ENCODE assay signal across 18 cellular contexts in the genomic region with DNA sequence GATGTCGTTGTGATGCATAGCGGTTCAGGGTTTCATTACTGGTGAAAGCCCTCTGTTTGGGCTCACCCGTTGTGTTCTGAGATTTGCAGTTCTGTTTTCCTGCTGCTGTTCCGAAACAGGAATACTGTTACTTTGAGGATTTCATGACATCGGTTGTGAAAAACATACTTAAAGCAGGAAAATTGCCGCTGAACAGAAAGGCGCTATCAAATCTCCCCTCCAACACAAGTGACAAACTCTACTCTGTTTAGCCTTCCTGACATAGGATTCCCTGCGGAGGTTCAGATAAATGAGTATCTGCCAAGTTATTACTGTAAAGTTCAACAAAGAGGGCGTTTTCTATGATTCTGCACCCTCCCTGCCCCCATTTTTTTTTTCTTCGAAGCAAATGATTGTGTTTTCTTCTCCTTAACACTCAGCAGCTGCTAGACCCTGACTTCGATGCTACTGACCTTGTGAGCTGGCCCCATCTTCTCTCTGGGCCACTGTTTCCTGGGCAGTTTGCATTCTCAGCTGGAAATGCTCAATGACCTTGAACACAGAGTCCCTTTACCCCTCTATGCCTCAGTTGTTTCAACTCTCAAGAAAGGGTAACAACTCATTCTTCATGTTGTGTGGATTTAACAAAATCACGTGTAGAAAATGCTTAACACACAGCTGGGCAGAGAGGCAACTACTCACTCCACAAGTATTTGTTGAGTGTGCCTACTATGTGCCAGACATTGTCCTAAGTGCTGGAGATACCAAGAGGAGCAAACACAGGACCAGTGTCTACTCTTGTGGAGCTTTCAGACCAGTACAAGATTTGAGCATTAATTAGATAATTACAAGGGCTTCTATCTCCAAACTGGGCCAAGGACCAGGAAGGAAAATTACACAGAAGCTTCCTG.
DNase-seq lines count a peak whose midpoint lies in the region; TF ChIP-seq lines count a peak whose summit lies in the region.
"Had no signal": no experiment of that assay in that cellular context is flagged by ENCODE, and none has a peak within 500 bp of the region (broad histone marks: within the 10 kb centered on the region; RNA-seq: fewer than 3 reads in every experiment).

No MANE protein-coding gene starts in this region.

- H2AFZ ChIP-seq in mesenchymal stem cell (ENCODE audit: low read depth, low read length), result no peak overlapping the region

- no peak overlapping the region for H2AK5ac ChIP-seq in mesenchymal stem cell (ENCODE audit: low read length, severe bottlenecking)

- H3K4me2 ChIP-seq in mesenchymal stem cell (ENCODE audit: low read length, poor library complexity, severe bottlenecking), result no peak overlapping the region

- H3K9me3 ChIP-seq in esophagus squamous epithelium (no peaks in the 10 kb centered on the region), mesenchymal stem cell (ENCODE audit: control insufficient read depth, low read length) (no peaks in the 10 kb centered on the region), skeletal muscle tissue (ENCODE audit: control insufficient read depth in 3 of 3, low read length in 3 of 3) (no peaks in the 10 kb centered on the region)
- H3K9me3 ChIP-seq: MG63, prostate gland had no signal

- no peak overlapping the region for H3K18ac ChIP-seq in mesenchymal stem cell (ENCODE audit: low read depth in 1 of 2, low read length in 2 of 2)

- in situ Hi-C loops in ACHN (cut with HindIII; ENCODE audit: low pct_ligation_motif_present, low pct_unique_long_range_greater_than_20kb, low sequenced_read_pairs), result no loop called here

- H3K4me1 ChIP-seq in esophagus squamous epithelium (peaks cover 6 to 28% (median 8%) of the 10 kb centered on the region in 3 donors), mesenchymal stem cell (ENCODE audit: control insufficient read depth, insufficient read depth, low read depth, low read length) (no peaks in the 10 kb centered on the region), skeletal muscle tissue (ENCODE audit: control insufficient read depth in 3 of 3, insufficient read depth in 3 of 3, low read length in 3 of 3) (peaks cover 0 to 4% (median 3%) of the 10 kb centered on the region in 3 donors)
- H3K4me1 ChIP-seq: prostate gland had no signal

- no peak overlapping the region for H3K23ac ChIP-seq in mesenchymal stem cell (ENCODE audit: low read length in 2 of 2)

- no peak for TF ChIP-seq CTCF in esophagus squamous epithelium (IDR thresholded peaks at IDR 0.05)

- H2BK12ac ChIP-seq in mesenchymal stem cell (ENCODE audit: low read length in 2 of 2), result no peak overlapping the region

- H3K4me3 ChIP-seq in esophagus squamous epithelium (no peak overlapping the region), mesenchymal stem cell (ENCODE audit: insufficient read depth in 1 of 2, low read depth in 1 of 2, low read length in 2 of 2) (peak overlapping the region in 1 of 2 experiments; percentile 55), skeletal muscle tissue (ENCODE audit: low read length in 3 of 3) (no peak overlapping the region)
- H3K4me3 ChIP-seq: MG63, prostate gland, skin epidermis had no signal

- no peak for TF ChIP-seq POLR2A in esophagus squamous epithelium (IDR thresholded peaks at IDR 0.05)

- no peak overlapping the region for H3K14ac ChIP-seq in mesenchymal stem cell (ENCODE audit: low read length in 2 of 2)

- no peaks in the 10 kb centered on the region for H3K79me1 ChIP-seq in mesenchymal stem cell (replicated peaks; ENCODE audit: low read length, poor library complexity, severe bottlenecking)

- H3K36me3 ChIP-seq in esophagus squamous epithelium (no peaks in the 10 kb centered on the region), mesenchymal stem cell (ENCODE audit: control insufficient read depth in 1 of 2, insufficient read depth in 2 of 2, low read depth in 1 of 2, low read length in 2 of 2) (no peaks in the 10 kb centered on the region), skeletal muscle tissue (ENCODE audit: control insufficient read depth in 3 of 3, insufficient read depth in 3 of 3, low read length in 3 of 3) (no peaks in the 10 kb centered on the region)
- H3K36me3 ChIP-seq: MG63, prostate gland had no signal

- peak overlapping the region; percentile 68 for H3K9ac ChIP-seq in mesenchymal stem cell (ENCODE audit: low read length)
- no peak overlapping the region for H3K9ac ChIP-seq in skeletal muscle tissue (ENCODE audit: low read depth in 1 of 3, low read length in 3 of 3)

- H3K27ac ChIP-seq in angular gyrus (ENCODE audit: low read depth, low read length) (peak overlapping the region; percentile 91), esophagus squamous epithelium (peak overlapping the region in 3 of 4 donors; percentile 3 to 51 (median 27)), mesenchymal stem cell (ENCODE audit: low read length, poor library complexity, severe bottlenecking) (no peak overlapping the region), skeletal muscle tissue (ENCODE audit: low read depth, low read length) (peak overlapping the region; percentile 4)
- H3K27ac ChIP-seq: prostate gland had no signal

- 70 to 76% methylated on average over 12 of the region's 12 CpGs for WGBS in esophagus squamous epithelium, 2 donors
- 95% methylated on average over 12 of the region's 12 CpGs for WGBS in mesenchymal stem cell

- H2BK120ac ChIP-seq in mesenchymal stem cell (ENCODE audit: low read depth, low read length), result no peak overlapping the region

- intact Hi-C loops in esophagus squamous epithelium (cut with DNase I), result no loop called here

- no peak overlapping the region for H2BK5ac ChIP-seq in mesenchymal stem cell (ENCODE audit: low read depth, low read length, poor library complexity, severe bottlenecking)

- no peak overlapping the region for H3K4ac ChIP-seq in mesenchymal stem cell (ENCODE audit: low read depth in 1 of 2, low read length in 2 of 2)

- DNase-seq in esophagus squamous epithelium (lab: John Stamatoyannopoulos, UW), result no peak
- DNase-seq in mesenchymal stem cell, result no peak
- no peak for DNase-seq in ACHN
- no peak for DNase-seq in H4 (ENCODE audit: low spot score)
- DNase-seq in NCI-H510A treated with DMSO at 0.1 percent for 48 hours (lab: John Stamatoyannopoulos, UW), result no peak
- DNase-seq: activated CD4-positive, alpha-beta T cell treated with anti-CD3 and anti-CD28 coated beads for 36 hours; activated naive CD4-positive, alpha-beta T cell treated with anti-CD3 and anti-CD28 coated beads, Interleukin-2, amount 10 ng/mL, durations not matched to agents 7 days and 5 days; activated T-cell treated with anti-CD3 and anti-CD28 coated beads, Interleukin-2, amount 50 U/mL, for 72 hours; central memory CD4-positive, alpha-beta T cell; KBM-7; left cardiac atrium; MG63; NCI-H1417; NCI-H524 treated with DMSO at 0.1 percent for 48 hours had no signal

- no peak overlapping the region for H2BK15ac ChIP-seq in mesenchymal stem cell (ENCODE audit: low read depth, poor library complexity, severe bottlenecking)

- no peak overlapping the region for H4K8ac ChIP-seq in mesenchymal stem cell (ENCODE audit: low read length)

- no peaks in the 10 kb centered on the region for H3K27me3 ChIP-seq in esophagus squamous epithelium
- no peaks in the 10 kb centered on the region for H3K27me3 ChIP-seq in mesenchymal stem cell (ENCODE audit: control insufficient read depth in 1 of 2, insufficient read depth in 1 of 2, low read length in 2 of 2)
- H3K27me3 ChIP-seq in skeletal muscle tissue (ENCODE audit: control insufficient read depth in 3 of 3, insufficient read depth in 3 of 3, low read length in 3 of 3), result no peaks in the 10 kb centered on the region
- H3K27me3 ChIP-seq: MG63 had no signal

- H4K91ac ChIP-seq in mesenchymal stem cell (ENCODE audit: low read length), result no peak overlapping the region
